Comparison of ENCODE assay signal across 1 cellular context in genomic region chr19:55305983-55306562, GRCh38.
A peak's percentile ranks its signal among the peaks of the same experiment; 100 is the strongest.
TF ChIP-seq lines count a peak whose summit lies in the region.

No MANE protein-coding gene starts in this region.

TF ChIP-seq in K562, 482 proteins besides CTCF, POLR2A, EP300 and RAD21:
- TF ChIP-seq POLR2G (IDR thresholded peaks at IDR 0.05; ENCODE audit: low read depth, low read length) (0 out of 2 replicates have a peak, but pooled peaks have one; percentile 38), E2F6 (IDR thresholded peaks at IDR 0.05; ENCODE audit: borderline replicate concordance in 1 of 2, extremely low read depth in 1 of 2, insufficient read depth in 1 of 2, insufficient read length in 1 of 2, low read depth in 1 of 2, low read length in 1 of 2, poor library complexity in 1 of 2, severe bottlenecking in 1 of 2) (no peak), HCFC1 (IDR thresholded peaks at IDR 0.05; ENCODE audit: low read depth, low read length) (peak; percentile 59), TFAP4 (CRISPR knock-in tag; IDR thresholded peaks at IDR 0.05; ENCODE audit: borderline replicate concordance) (0 out of 2 replicates have a peak, but pooled peaks have one; percentile 9), ZNF395 (CRISPR knock-in tag; IDR thresholded peaks at IDR 0.05) (0 out of 2 replicates have a peak, but pooled peaks have one; percentile 3), SIX5 (IDR thresholded peaks at IDR 0.05; ENCODE audit: borderline replicate concordance in 1 of 2, insufficient read depth in 1 of 2, low read depth in 1 of 2, low read length in 2 of 2) (peak in 1 of 2 experiments; percentile 31; a peak in 1 of 4 replicates), HNRNPK (IDR thresholded peaks at IDR 0.05; ENCODE audit: low read depth, low read length, poor library complexity, severe bottlenecking) (no peak)
